10 cellular contexts compared by ENCODE assay signal in genomic region chr1:52423771-52424170, GRCh38. TPM values are rescaled to one million over a fixed set of nuclear protein-coding genes. Genes with fewer than 3 reads are reported as not detected.
DNase-seq lines count a peak whose midpoint lies in the region; ATAC-seq and TF ChIP-seq lines count a peak whose summit lies in the region.
"Had no signal": no experiment of that assay in that cellular context is flagged by ENCODE, and none has a peak within 500 bp of the region (broad histone marks: within the 10 kb centered on the region; RNA-seq: fewer than 3 reads in every experiment).

No MANE protein-coding gene starts in this region.

- H3K4me1 ChIP-seq in adrenal gland (replicated peaks in 1 of 2) = no peaks in the 10 kb centered on the region

- peak; percentile 95 for ATAC-seq in activated CD8-positive, alpha-beta T cell treated with anti-CD3 and anti-CD28 coated beads, Interleukin-2, amount 10 ng/mL, durations not matched to agents 7 days and 5 days
- ATAC-seq in effector memory CD8-positive, alpha-beta T cell (replicated peaks) = peak; percentile 88
- ATAC-seq in HG03460 (IDR thresholded peaks at IDR 0.05; ENCODE audit: unreplicated experiment) = no peak
- ATAC-seq: HepG2 had no signal

- H3K4me3 Mint-ChIP-seq in activated CD8-positive, alpha-beta T cell treated with anti-CD3 and anti-CD28 coated beads, Interleukin-2, amount 10 ng/mL, durations not matched to agents 7 days and 5 days = peak overlapping the region; percentile 61
- peak overlapping the region; percentile 71 to 74 for H3K4me3 Mint-ChIP-seq in effector memory CD8-positive, alpha-beta T cell

- peaks cover 45% of the 10 kb centered on the region for H3K4me1 Mint-ChIP-seq in activated CD8-positive, alpha-beta T cell treated with anti-CD3 and anti-CD28 coated beads, Interleukin-2, amount 10 ng/mL, durations not matched to agents 7 days and 5 days (ENCODE audit: low read depth)
- H3K4me1 Mint-ChIP-seq in effector memory CD8-positive, alpha-beta T cell (ENCODE audit: low read depth in 2 of 2) = peaks cover 27 to 31% of the 10 kb centered on the region in 2 donors

- H3K36me3 Mint-ChIP-seq in activated CD8-positive, alpha-beta T cell treated with anti-CD3 and anti-CD28 coated beads, Interleukin-2, amount 10 ng/mL, durations not matched to agents 7 days and 5 days (ENCODE audit: low read depth) = peaks cover 50% of the 10 kb centered on the region
- peaks cover 48% of the 10 kb centered on the region for H3K36me3 Mint-ChIP-seq in effector memory CD8-positive, alpha-beta T cell (ENCODE audit: insufficient read depth)

- H3K27ac ChIP-seq in coronary artery (no peak overlapping the region), adrenal gland (no peak overlapping the region)

- H3K27me3 Mint-ChIP-seq in activated CD8-positive, alpha-beta T cell treated with anti-CD3 and anti-CD28 coated beads, Interleukin-2, amount 10 ng/mL, durations not matched to agents 7 days and 5 days (ENCODE audit: low read depth) = no peaks in the 10 kb centered on the region
- no peaks in the 10 kb centered on the region for H3K27me3 Mint-ChIP-seq in effector memory CD8-positive, alpha-beta T cell

- H3K36me3 ChIP-seq in adrenal gland (replicated peaks in 1 of 2) = peaks cover 0 to 37% of the 10 kb centered on the region in 2 donors

- H3K9me3 Mint-ChIP-seq in activated CD8-positive, alpha-beta T cell treated with anti-CD3 and anti-CD28 coated beads, Interleukin-2, amount 10 ng/mL, durations not matched to agents 7 days and 5 days (ENCODE audit: insufficient read depth) = no peaks in the 10 kb centered on the region
- no peaks in the 10 kb centered on the region for H3K9me3 Mint-ChIP-seq in effector memory CD8-positive, alpha-beta T cell

- 67 to 79% (median 77%) methylated on average over 9 of the region's 9 CpGs for WGBS in adrenal gland, 4 donors

- H3K27me3 ChIP-seq in adrenal gland = no peaks in the 10 kb centered on the region

- H3K9me3 ChIP-seq in adrenal gland (replicated peaks in 1 of 3) = no peaks in the 10 kb centered on the region

- intact Hi-C loops in adrenal gland (cut with DNase I) = no loop called here

- CTCF ChIA-PET in activated CD8-positive, alpha-beta T cell treated with anti-CD3 and anti-CD28 coated beads, Interleukin-2, amount 10 ng/mL, durations not matched to agents 7 days and 5 days (lab: Charles Lee) = interaction anchor here (0.9 to 2.0 kb wide), 11 partner anchors 9 to 264 kb away, joined by 3 to 17 read pairs (median 4); partner anchors contain the start of gene ORC1

- H3K4me3 ChIP-seq in coronary artery (no peak overlapping the region), adrenal gland (no peak overlapping the region)

- DNase-seq in Kasumi-1 (lab: John Stamatoyannopoulos, UW) (peak; percentile 62 to 68), NCI-H2107 treated with DMSO at 0.1 percent for 48 hours (lab: John Stamatoyannopoulos, UW; ENCODE audit: unreplicated experiment) (no peak), coronary artery (ENCODE audit: low spot score) (no peak), adrenal gland (no peak)
- DNase-seq in activated CD8-positive, alpha-beta T cell treated with anti-CD3 and anti-CD28 coated beads, Interleukin-2, amount 10 ng/mL, durations not matched to agents 7 days and 5 days = peak; percentile 87
- DNase-seq in effector memory CD8-positive, alpha-beta T cell = peak; percentile 68 to 77 (median 73)
- DNase-seq in stimulated activated CD4-positive, alpha-beta T cell treated with anti-CD3 and anti-CD28 coated beads, TNF-alpha, amount 100 ng/mL, for 1 hour (ENCODE audit: low read depth in 3 of 3, low spot score in 1 of 3) = peak; percentile 28 to 57 (median 47)
- DNase-seq: left cardiac atrium had no signal

- POLR2A ChIA-PET in activated CD8-positive, alpha-beta T cell treated with anti-CD3 and anti-CD28 coated beads, Interleukin-2, amount 10 ng/mL, durations not matched to agents 7 days and 5 days (lab: Charles Lee) = interaction anchor here (0.6 to 2.2 kb wide), 12 partner anchors 12 to 280 kb away, joined by 3 to 43 read pairs (median 4); partner anchors contain the start of genes ORC1, PRPF38A and TUT4

- TF ChIP-seq CTCF in coronary artery (IDR thresholded peaks at IDR 0.05) = no peak
- TF ChIP-seq CTCF in adrenal gland (IDR thresholded peaks at IDR 0.05) = no peak

- peak overlapping the region; percentile 94 for H3K27ac Mint-ChIP-seq in activated CD8-positive, alpha-beta T cell treated with anti-CD3 and anti-CD28 coated beads, Interleukin-2, amount 10 ng/mL, durations not matched to agents 7 days and 5 days
- peak overlapping the region; percentile 98 for H3K27ac Mint-ChIP-seq in effector memory CD8-positive, alpha-beta T cell

- no peak for TF ChIP-seq POLR2A in adrenal gland (IDR thresholded peaks at IDR 0.05)

RNA-seq across cellular contexts. Expression of gene PRPF38A, which starts 19.4 kb away (rescaled TPM):
- total RNA-seq in activated CD8-positive, alpha-beta T cell treated with anti-CD3 and anti-CD28 coated beads, Interleukin-2, amount 10 ng/mL, durations not matched to agents 7 days and 5 days = 100 to 1,000 TPM; 102 to 104 TPM
- total RNA-seq in adrenal gland = 10 to 100 TPM in 6 of 8 donors, 1 to 10 TPM in 2; 5.1 to 33.7 (median 19.8) TPM
- 10 to 100 TPM in 2 of 3 donors, 1 to 10 TPM in 1; 8.9 to 20.0 (median 10.2) TPM for polyA plus RNA-seq in adrenal gland

RNA-seq across cellular contexts. Expression of gene ORC1, which starts 19.5 kb away (rescaled TPM):
- total RNA-seq in activated CD8-positive, alpha-beta T cell treated with anti-CD3 and anti-CD28 coated beads, Interleukin-2, amount 10 ng/mL, durations not matched to agents 7 days and 5 days = 10 to 100 TPM; 38.3 to 38.4 TPM
- 1 to 10 TPM in 1 of 8 donors, under 1 TPM in 5, not detected in 2; 0.68 to 1.8 (median 0.88) TPM for total RNA-seq in adrenal gland
- 1 to 10 TPM in 1 of 3 donors, under 1 TPM in 2; 0.56 to 1.4 (median 0.61) TPM for polyA plus RNA-seq in adrenal gland

RNA-seq across cellular contexts. Expression of gene CC2D1B, which starts 57.8 kb away (rescaled TPM):
- 10 to 100 TPM; 46.7 to 53.3 TPM for total RNA-seq in activated CD8-positive, alpha-beta T cell treated with anti-CD3 and anti-CD28 coated beads, Interleukin-2, amount 10 ng/mL, durations not matched to agents 7 days and 5 days
- 10 to 100 TPM; 24.7 to 40.6 (median 29.1) TPM for total RNA-seq in adrenal gland
- polyA plus RNA-seq in adrenal gland = 10 to 100 TPM; 23.8 to 43.0 (median 32.0) TPM

Comparison
In these comparisons a context has a peak if more than half of its experiments do, and no peak if none do; other contexts are left out.
1. DNase-seq: peak in Kasumi-1 (2 of 2), activated CD8-positive, alpha-beta T cell treated with anti-CD3 and anti-CD28 coated beads, Interleukin-2, amount 10 ng/mL, durations not matched to agents 7 days and 5 days (single experiment), effector memory CD8-positive, alpha-beta T cell (3 of 3) and stimulated activated CD4-positive, alpha-beta T cell treated with anti-CD3 and anti-CD28 coated beads, TNF-alpha, amount 100 ng/mL, for 1 hour (3 of 3); none in NCI-H2107 treated with DMSO at 0.1 percent for 48 hours (single experiment), coronary artery (single experiment) and adrenal gland (0 of 7).
2. RNA of gene ORC1, which starts 19.5 kb away (total RNA-seq): 38.3 to 38.4 TPM in activated CD8-positive, alpha-beta T cell treated with anti-CD3 and anti-CD28 coated beads, Interleukin-2, amount 10 ng/mL, durations not matched to agents 7 days and 5 days; 0.68 to 1.8 TPM in adrenal gland; every median in the first group is over 10 times any median in the second.